ENCODE assay signal across 25 cellular contexts in genomic region chr12:131867891-131868675, GRCh38. TPM values are rescaled to one million over a fixed set of nuclear protein-coding genes. Genes with fewer than 3 reads are reported as not detected.
DNase-seq lines count a peak whose midpoint lies in the region; ATAC-seq, FAIRE-seq and TF ChIP-seq lines count a peak whose summit lies in the region.
"Had no signal": no experiment of that assay in that cellular context is flagged by ENCODE, and none has a peak within 500 bp of the region (broad histone marks: within the 10 kb centered on the region; RNA-seq: fewer than 3 reads in every experiment).

No MANE protein-coding gene starts in this region.

- H4K20me1 ChIP-seq in HepG2 (ENCODE audit: insufficient read depth, low read length), result no peaks in the 10 kb centered on the region

- in situ Hi-C loops in HepG2 (cut with HindIII; ENCODE audit: extremely low pct_ligation_motif_present, low pct_unique_long_range_greater_than_20kb), result no loop called here

- no peak overlapping the region for H2AFZ ChIP-seq in HepG2 (ENCODE audit: low read length)

- peak overlapping the region; percentile 7; the same call in 1 of the 2 replicates for H3K4me2 ChIP-seq in HepG2 (ENCODE audit: low read depth, low read length)

- H3K4me1 ChIP-seq in HepG2 (ENCODE audit: insufficient read depth, low read length), result peaks cover 28% of the 10 kb centered on the region
- H3K4me1 ChIP-seq: body of pancreas, colonic mucosa, left ventricle myocardium inferior had no signal

- intact Hi-C loops in natural killer cell (cut with micrococcal nuclease), result no loop called here
- intact Hi-C loops in HepG2 (cut with micrococcal nuclease; ENCODE audit: unreplicated experiment), result no loop called here

- no peaks in the 10 kb centered on the region for H3K9me3 ChIP-seq in HepG2 (ENCODE audit: low read length)
- H3K9me3 ChIP-seq: body of pancreas, colonic mucosa, left ventricle myocardium inferior had no signal

- H3K9me3 Mint-ChIP-seq in natural killer cell treated with Interleukin-12 subunit alpha and Interleukin-12 subunit beta and Interleukin-15 and Interleukin-18, amount 100 ng/mL, for 72 hours, result no peaks in the 10 kb centered on the region
- no peaks in the 10 kb centered on the region for H3K9me3 Mint-ChIP-seq in natural killer cell
- H3K9me3 Mint-ChIP-seq: CD8-positive, alpha-beta T cell; stimulated activated naive CD8-positive, alpha-beta T cell treated with anti-CD3 and anti-CD28 coated beads, Interleukin-15, Interleukin-2, amounts not matched to agents 100 ng/mL and 50 ng/mL, for 24 hours had no signal

- no peaks in the 10 kb centered on the region for H3K27me3 Mint-ChIP-seq in natural killer cell treated with Interleukin-12 subunit alpha and Interleukin-12 subunit beta and Interleukin-15 and Interleukin-18, amount 100 ng/mL, for 72 hours
- H3K27me3 Mint-ChIP-seq in natural killer cell (ENCODE audit: low read depth in 2 of 2), result no peaks in the 10 kb centered on the region
- H3K27me3 Mint-ChIP-seq: stimulated activated naive CD8-positive, alpha-beta T cell treated with anti-CD3 and anti-CD28 coated beads, Interleukin-15, Interleukin-2, amounts not matched to agents 100 ng/mL and 50 ng/mL, for 24 hours had no signal

- 64% methylated on average over 15 of the region's 28 CpGs for WGBS in HepG2 (ENCODE audit: low lambda C conversion rate)

- TF ChIP-seq CTCF in natural killer cell (IDR thresholded peaks at IDR 0.05) (no peak), HepG2 (CRISPR knock-in tag; IDR thresholded peaks at IDR 0.05) (no peak)

- H3K4me3 ChIP-seq in HepG2 (replicated peaks in 1 of 3; ENCODE audit: insufficient read depth in 1 of 3, low read depth in 2 of 3, low read length in 3 of 3), result no peak overlapping the region
- H3K4me3 ChIP-seq: body of pancreas, colonic mucosa, left ventricle myocardium inferior had no signal

- no peaks in the 10 kb centered on the region for H3K36me3 Mint-ChIP-seq in natural killer cell treated with Interleukin-12 subunit alpha and Interleukin-12 subunit beta and Interleukin-15 and Interleukin-18, amount 100 ng/mL, for 72 hours
- H3K36me3 Mint-ChIP-seq in natural killer cell, result no peaks in the 10 kb centered on the region
- H3K36me3 Mint-ChIP-seq: CD8-positive, alpha-beta T cell; naive B cell had no signal

- H3K27ac Mint-ChIP-seq in natural killer cell treated with Interleukin-12 subunit alpha and Interleukin-12 subunit beta and Interleukin-15 and Interleukin-18, amount 100 ng/mL, for 72 hours, result no peak overlapping the region
- H3K27ac Mint-ChIP-seq in natural killer cell, result no peak overlapping the region
- H3K27ac Mint-ChIP-seq: CD8-positive, alpha-beta T cell; stimulated activated naive CD8-positive, alpha-beta T cell treated with anti-CD3 and anti-CD28 coated beads, Interleukin-15, Interleukin-2, amounts not matched to agents 100 ng/mL and 50 ng/mL, for 24 hours had no signal

- CTCF ChIA-PET in HepG2 (lab: Yijun Ruan, JAX; ENCODE audit: low intra/inter-chr PET ratio, low total read pairs), result interaction anchor here (0.6 kb wide), 1 partner anchor 15 kb away, joined by 3 read pairs; no protein-coding TSS in a partner anchor

- ATAC-seq in natural killer cell treated with Interleukin-12 subunit alpha and Interleukin-12 subunit beta and Interleukin-15 and Interleukin-18, amount 100 ng/mL, for 72 hours, result peak; percentile 31 to 46
- no peak for ATAC-seq in natural killer cell
- peak; percentile 18; the same call in 2 of the 3 replicates for ATAC-seq in HepG2
- no peak for ATAC-seq in HG03442 (IDR thresholded peaks at IDR 0.05; ENCODE audit: unreplicated experiment)
- ATAC-seq: body of pancreas; CD8-positive, alpha-beta T cell; Panc1 had no signal

- no peak for TF ChIP-seq EP300 in HepG2 (IDR thresholded peaks at IDR 0.05; ENCODE audit: low read depth in 2 of 2, low read length in 2 of 2)
- TF ChIP-seq EP300 in HepG2 (CRISPR knock-in tag; IDR thresholded peaks at IDR 0.05; ENCODE audit: borderline replicate concordance), result no peak

- DNase-seq in natural killer cell treated with Interleukin-12 subunit alpha and Interleukin-12 subunit beta and Interleukin-15 and Interleukin-18, amount 100 ng/mL, for 72 hours (ENCODE audit: low spot score), result no peak
- no peak for DNase-seq in natural killer cell
- DNase-seq in RCC 7860 (ENCODE audit: low spot score), result peak; percentile 55
- no peak for DNase-seq in HepG2 (ENCODE audit: low spot score)
- peak; percentile 2 for DNase-seq in urothelium cell line (ENCODE audit: low spot score)
- no peak for DNase-seq in Kasumi-1 (lab: John Stamatoyannopoulos, UW)
- DNase-seq in middle frontal gyrus (ENCODE audit: extremely low spot score, low spot score), result no peak
- DNase-seq: activated CD4-positive, alpha-beta T cell treated with anti-CD3 and anti-CD28 coated beads, Interleukin-2, amount 50 U/mL, for 48 hours; activated naive CD4-positive, alpha-beta T cell treated with anti-CD3 and anti-CD28 coated beads, Interleukin-2, amount 50 U/mL, for 16 hours; activated T-cell treated with anti-CD3 and anti-CD28 coated beads, Interleukin-2, amount 50 U/mL, for 1 hour; body of pancreas; CD8-positive, alpha-beta T cell; colonic mucosa; DND-41; KBM-7; left ventricle myocardium inferior; naive B cell; NCI-H1417 treated with DMSO at 0.1 percent for 48 hours; NCI-H2171 treated with DMSO at 0.1 percent for 48 hours; NCI-H774 had no signal

- no TSS peak for BruUV-seq in HepG2 (replicated peaks; lab: Mats Ljungman, UMichigan)

- no peak overlapping the region for H3K4me3 Mint-ChIP-seq in natural killer cell treated with Interleukin-12 subunit alpha and Interleukin-12 subunit beta and Interleukin-15 and Interleukin-18, amount 100 ng/mL, for 72 hours
- no peak overlapping the region for H3K4me3 Mint-ChIP-seq in natural killer cell
- H3K4me3 Mint-ChIP-seq: CD8-positive, alpha-beta T cell; naive B cell; stimulated activated naive CD8-positive, alpha-beta T cell treated with anti-CD3 and anti-CD28 coated beads, Interleukin-15, Interleukin-2, amounts not matched to agents 100 ng/mL and 50 ng/mL, for 24 hours had no signal

- no peak overlapping the region for H3K27ac ChIP-seq in HepG2 (ENCODE audit: extremely low read length, insufficient read depth, low read length)
- H3K27ac ChIP-seq: body of pancreas, colonic mucosa, left ventricle myocardium inferior, VCaP had no signal

- H3K4me1 Mint-ChIP-seq in natural killer cell treated with Interleukin-12 subunit alpha and Interleukin-12 subunit beta and Interleukin-15 and Interleukin-18, amount 100 ng/mL, for 72 hours (ENCODE audit: low read depth in 2 of 2), result no peaks in the 10 kb centered on the region
- no peaks in the 10 kb centered on the region for H3K4me1 Mint-ChIP-seq in natural killer cell

- no peak for FAIRE-seq in RCC 7860 (lab: Jason Lieb, UNC)
- FAIRE-seq in HepG2 (lab: Jason Lieb, UNC), result no peak
- peak; percentile 46 for FAIRE-seq in urothelium cell line (lab: Jason Lieb, UNC)
- FAIRE-seq: frontal cortex had no signal

- POLR2A ChIA-PET in HepG2 (lab: Yijun Ruan, JAX), result interaction anchor here (0.5 to 1.1 kb wide), 2 partner anchors 8 to 18 kb away, joined by 3 read pairs; no protein-coding TSS in a partner anchor

- H3K27me3 ChIP-seq in HepG2 (ENCODE audit: control insufficient read depth in 1 of 2, insufficient read depth in 2 of 2, low read length in 2 of 2), result peaks cover 6 to 7% of the 10 kb centered on the region in 2 experiments; a peak in 3 of 5 replicates
- H3K27me3 ChIP-seq: body of pancreas, colonic mucosa had no signal

- TF ChIP-seq POLR2A in HepG2 (IDR thresholded peaks at IDR 0.05; ENCODE audit: insufficient read depth in 1 of 2, low read depth in 2 of 2, low read length in 2 of 2), result no peak

- no peaks in the 10 kb centered on the region for H3K36me3 ChIP-seq in HepG2 (replicated peaks in 1 of 2; ENCODE audit: control insufficient read depth in 1 of 2, insufficient read depth in 2 of 2, low read length in 2 of 2)
- H3K36me3 ChIP-seq: colonic mucosa, left ventricle myocardium inferior had no signal

- no peaks in the 10 kb centered on the region for H3K79me2 ChIP-seq in HepG2 (ENCODE audit: insufficient read depth, low read length)

- no peak for TF ChIP-seq RAD21 in HepG2 (CRISPR knock-in tag; IDR thresholded peaks at IDR 0.05)

- no peak overlapping the region for H3K9ac ChIP-seq in HepG2 (ENCODE audit: insufficient read depth, low read depth, low read length)

RNA-seq across cellular contexts. Expression of gene ULK1, which starts 26.3 kb away (rescaled TPM):
- 10 to 100 TPM; 21.8 to 24.3 TPM for total RNA-seq in natural killer cell treated with Interleukin-12 subunit alpha and Interleukin-12 subunit beta and Interleukin-15 and Interleukin-18, amount 100 ng/mL, for 72 hours
- total RNA-seq in natural killer cell (100 to 1,000 TPM in 2 of 3 donors, 10 to 100 TPM in 1; 99.1 to 142 (median 123) TPM), HepG2 (2016; rRNA removed; fragmentation: Illumina TruSeq; extraction: Trizol) (1.7 and 2.8 TPM in 2 replicates)
- 1.9 and 2.4 TPM in 2 replicates for total RNA-seq in HepG2 (2016; cell fraction: cytosol; rRNA removed; fragmentation: Illumina TruSeq; extraction: Trizol; ENCODE audit: low read depth)
- 1.6 and 3.3 TPM in 2 replicates for total RNA-seq in HepG2 (2016; cell fraction: insoluble cytoplasmic fraction; rRNA removed; fragmentation: Illumina TruSeq; extraction: Trizol)
- total RNA-seq in HepG2 (2016; cell fraction: membrane; rRNA removed; fragmentation: Illumina TruSeq; extraction: Trizol), result 1.7 and 2.8 TPM in 2 replicates
- total RNA-seq in HepG2 (2016; cell fraction: nucleus; rRNA removed; fragmentation: Illumina TruSeq; extraction: Trizol), result 4.9 and 6.0 TPM in 2 replicates
- polyA plus RNA-seq in HepG2 (2011; rRNA removed), result 10.1 and 13.9 TPM in 2 replicates
- polyA plus RNA-seq in HepG2 (2011; cell fraction: cytosol; rRNA removed), result 2.2 and 3.2 TPM in 2 replicates
- 132 and 157 TPM in 2 replicates for polyA plus RNA-seq in HepG2 (2011; cell fraction: nucleus; rRNA removed)
- 16.0 and 35.4 TPM in 2 replicates for polyA plus RNA-seq in HepG2 (2012)
- 0.21 and 0.24 TPM in 2 replicates for polyA plus RNA-seq in HepG2 (2016; cell fraction: cytosol; fragmentation: Illumina TruSeq; extraction: Trizol; ENCODE audit: low read depth)
- polyA plus RNA-seq in HepG2 (2016; cell fraction: insoluble cytoplasmic fraction; fragmentation: Illumina TruSeq; extraction: Trizol; ENCODE audit: low read depth), result 3.6 and 5.0 TPM in 2 replicates
- 0.60 and 0.72 TPM in 2 replicates for polyA plus RNA-seq in HepG2 (2016; cell fraction: membrane; fragmentation: Illumina TruSeq; extraction: Trizol; ENCODE audit: low read depth)
- 27.6 and 31.1 TPM in 2 replicates for polyA plus RNA-seq in HepG2 (2016; cell fraction: nucleus; fragmentation: Illumina TruSeq; extraction: Trizol; ENCODE audit: insufficient read depth, low read depth)
- polyA minus RNA-seq in HepG2 (2011; rRNA and poly(A)+ RNA removed; ENCODE audit: low replicate concordance), result 11.3 and 13.5 TPM in 2 replicates
- polyA minus RNA-seq in HepG2 (2011; cell fraction: cytosol; rRNA and poly(A)+ RNA removed), result 7.8 and 10.2 TPM in 2 replicates
- 15.5 and 17.8 TPM in 2 replicates for polyA minus RNA-seq in HepG2 (2011; cell fraction: nucleus; rRNA and poly(A)+ RNA removed)

RNA-seq across cellular contexts. Expression of gene MMP17, which starts 39.9 kb away (rescaled TPM):
- not detected for total RNA-seq in natural killer cell treated with Interleukin-12 subunit alpha and Interleukin-12 subunit beta and Interleukin-15 and Interleukin-18, amount 100 ng/mL, for 72 hours
- total RNA-seq in natural killer cell (1 to 10 TPM; 1.6 to 2.0 (median 1.7) TPM), HepG2 (2016; rRNA removed; fragmentation: Illumina TruSeq; extraction: Trizol) (0.38 and 0.80 TPM in 2 replicates)
- 0.79 and 1.1 TPM in 2 replicates for total RNA-seq in HepG2 (2016; cell fraction: cytosol; rRNA removed; fragmentation: Illumina TruSeq; extraction: Trizol; ENCODE audit: low read depth)
- total RNA-seq in HepG2 (2016; cell fraction: insoluble cytoplasmic fraction; rRNA removed; fragmentation: Illumina TruSeq; extraction: Trizol), result 0.36 and 0.78 TPM in 2 replicates
- total RNA-seq in HepG2 (2016; cell fraction: membrane; rRNA removed; fragmentation: Illumina TruSeq; extraction: Trizol), result 1.2 and 1.4 TPM in 2 replicates
- 0.69 and 0.75 TPM in 2 replicates for total RNA-seq in HepG2 (2016; cell fraction: nucleus; rRNA removed; fragmentation: Illumina TruSeq; extraction: Trizol)
- polyA plus RNA-seq in HepG2 (2011; rRNA removed), result 0.55 and 2.0 TPM in 2 replicates
- polyA plus RNA-seq in HepG2 (2011; cell fraction: cytosol; rRNA removed), result 0.69 and 1.1 TPM in 2 replicates
- 3.2 and 5.2 TPM in 2 replicates for polyA plus RNA-seq in HepG2 (2011; cell fraction: nucleus; rRNA removed)
- polyA plus RNA-seq in HepG2 (2012), result 0.24 and 0.57 TPM in 2 replicates
- polyA plus RNA-seq in HepG2 (2016; cell fraction: cytosol; fragmentation: Illumina TruSeq; extraction: Trizol; ENCODE audit: low read depth), result 0.80 and 1.2 TPM in 2 replicates
- polyA plus RNA-seq in HepG2 (2016; cell fraction: insoluble cytoplasmic fraction; fragmentation: Illumina TruSeq; extraction: Trizol; ENCODE audit: low read depth), result 0.53 and 1.4 TPM in 2 replicates
- 1.5 and 2.6 TPM in 2 replicates for polyA plus RNA-seq in HepG2 (2016; cell fraction: membrane; fragmentation: Illumina TruSeq; extraction: Trizol; ENCODE audit: low read depth)
- 2.1 and 2.8 TPM in 2 replicates for polyA plus RNA-seq in HepG2 (2016; cell fraction: nucleus; fragmentation: Illumina TruSeq; extraction: Trizol; ENCODE audit: insufficient read depth, low read depth)
- 0.70 and 1.1 TPM in 2 replicates for polyA minus RNA-seq in HepG2 (2011; rRNA and poly(A)+ RNA removed; ENCODE audit: low replicate concordance)
- 1.5 TPM in 1 of 2 replicates, not detected in the other for polyA minus RNA-seq in HepG2 (2011; cell fraction: cytosol; rRNA and poly(A)+ RNA removed)
- polyA minus RNA-seq in HepG2 (2011; cell fraction: nucleus; rRNA and poly(A)+ RNA removed), result 1.4 and 2.6 TPM in 2 replicates

Comparison
In these comparisons a context has a peak if more than half of its experiments do, and no peak if none do; other contexts are left out.
1. ATAC-seq: peak in natural killer cell treated with Interleukin-12 subunit alpha and Interleukin-12 subunit beta and Interleukin-15 and Interleukin-18, amount 100 ng/mL, for 72 hours (2 of 2) and HepG2 (single experiment); none in natural killer cell (0 of 3) and HG03442 (single experiment).
2. DNase-seq: peak in RCC 7860 (single experiment) and urothelium cell line (single experiment); none in natural killer cell treated with Interleukin-12 subunit alpha and Interleukin-12 subunit beta and Interleukin-15 and Interleukin-18, amount 100 ng/mL, for 72 hours (single experiment), natural killer cell (single experiment), HepG2 (single experiment), Kasumi-1 (0 of 2) and middle frontal gyrus (single experiment).